ENCODE assay signal across 8 cellular contexts in the genomic region with DNA sequence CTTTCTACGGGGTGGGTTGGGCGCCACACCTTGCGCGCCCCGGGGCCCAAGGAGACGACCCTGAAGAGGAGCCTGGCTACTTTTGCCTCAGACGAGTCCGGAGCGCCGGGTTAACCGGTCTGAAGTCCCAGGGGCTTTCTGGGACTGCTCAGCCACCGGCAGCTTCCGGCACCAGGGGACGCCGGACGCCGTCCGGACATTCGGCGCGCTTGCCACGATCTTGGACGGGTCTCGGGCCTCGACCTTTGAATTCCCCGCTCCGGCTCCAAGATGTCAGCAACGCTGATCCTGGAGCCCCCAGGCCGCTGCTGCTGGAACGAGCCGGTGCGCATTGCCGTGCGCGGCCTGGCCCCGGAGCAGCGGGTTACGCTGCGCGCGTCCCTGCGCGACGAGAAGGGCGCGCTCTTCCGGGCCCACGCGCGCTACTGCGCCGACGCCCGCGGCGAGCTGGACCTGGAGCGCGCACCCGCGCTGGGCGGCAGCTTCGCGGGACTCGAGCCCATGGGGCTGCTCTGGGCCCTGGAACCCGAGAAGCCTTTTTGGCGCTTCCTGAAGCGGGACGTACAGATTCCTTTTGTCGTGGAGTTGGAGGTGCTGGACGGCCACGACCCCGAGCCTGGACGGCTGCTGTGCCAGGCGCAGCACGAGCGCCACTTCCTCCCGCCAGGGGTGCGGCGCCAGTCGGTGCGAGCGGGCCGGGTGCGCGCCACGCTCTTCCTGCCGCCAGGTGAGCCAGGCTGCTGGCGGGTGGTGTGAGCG. TPM values are rescaled to one million over a fixed set of nuclear protein-coding genes. Genes with fewer than 3 reads are reported as not detected.
DNase-seq lines count a peak whose midpoint lies in the region; ATAC-seq and TF ChIP-seq lines count a peak whose summit lies in the region.

A gene with protein sequence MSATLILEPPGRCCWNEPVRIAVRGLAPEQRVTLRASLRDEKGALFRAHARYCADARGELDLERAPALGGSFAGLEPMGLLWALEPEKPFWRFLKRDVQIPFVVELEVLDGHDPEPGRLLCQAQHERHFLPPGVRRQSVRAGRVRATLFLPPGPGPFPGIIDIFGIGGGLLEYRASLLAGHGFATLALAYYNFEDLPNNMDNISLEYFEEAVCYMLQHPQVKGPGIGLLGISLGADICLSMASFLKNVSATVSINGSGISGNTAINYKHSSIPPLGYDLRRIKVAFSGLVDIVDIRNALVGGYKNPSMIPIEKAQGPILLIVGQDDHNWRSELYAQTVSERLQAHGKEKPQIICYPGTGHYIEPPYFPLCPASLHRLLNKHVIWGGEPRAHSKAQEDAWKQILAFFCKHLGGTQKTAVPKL (plus strand): TSS at position 184 of the 759 bp plus-strand sequence. CDS start 87 bp downstream, at position 271.

- peak within 1 kb of the TSS; percentile 85 for H3K4me3 Mint-ChIP-seq in natural killer cell

- no peak for TF ChIP-seq EP300 in transverse colon (IDR thresholded peaks at IDR 0.05; ENCODE audit: low read depth)

- H3K36me3 ChIP-seq in esophagus squamous epithelium (no peaks in the 10 kb centered on the region), transverse colon (no peaks in the 10 kb centered on the region)

- H3K4me3 ChIP-seq in AG04449 (ENCODE audit: low read depth, low read length) (peak within 1 kb of the TSS; percentile 57), esophagus squamous epithelium (peak within 1 kb of the TSS; percentile 54 to 87 (median 64)), transverse colon (peak within 1 kb of the TSS; percentile 53 to 83 (median 66))

- in situ Hi-C loops in transverse colon (cut with MboI; ENCODE audit: low pct_ligation_motif_present in 1 of 4, low pct_unique_long_range_greater_than_20kb in 1 of 4, low sequenced_read_pairs in 3 of 4), result no loop called here

- no peak for TF ChIP-seq POLR2A in esophagus squamous epithelium (IDR thresholded peaks at IDR 0.05)
- TF ChIP-seq POLR2A in transverse colon (IDR thresholded peaks at IDR 0.05), result no peak

- ATAC-seq in GM18909 (IDR thresholded peaks at IDR 0.05; ENCODE audit: poor library complexity, unreplicated experiment) (peak; percentile 58), natural killer cell (peak; percentile 90), HG02610 (IDR thresholded peaks at IDR 0.05; ENCODE audit: unreplicated experiment) (no peak)

- TF ChIP-seq CTCF in AG04449 (IDR thresholded peaks at IDR 0.05; ENCODE audit: insufficient read depth, low read length, missing control alignments) (peak; percentile 6), esophagus squamous epithelium (IDR thresholded peaks at IDR 0.05) (peak in 5 of 6 experiments; percentile 15 to 56 (median 26)), natural killer cell (IDR thresholded peaks at IDR 0.05) (no peak), transverse colon (IDR thresholded peaks at IDR 0.05) (peak; percentile 20 to 72 (median 33))

- no peaks in the 10 kb centered on the region for H3K9me3 ChIP-seq in esophagus squamous epithelium
- H3K9me3 ChIP-seq in transverse colon, result no peaks in the 10 kb centered on the region

- intact Hi-C loops in esophagus squamous epithelium (cut with DNase I) (no loop called here), natural killer cell (cut with micrococcal nuclease) (no loop called here), transverse colon (cut with DNase I; ENCODE audit: low total_unique reads) (no loop called here)

- peaks cover 19% of the 10 kb centered on the region in 2 donors for H3K4me1 Mint-ChIP-seq in natural killer cell

- H3K4me1 ChIP-seq in esophagus squamous epithelium (peaks cover 0 to 18% (median 5%) of the 10 kb centered on the region in 3 donors), transverse colon (peaks cover 0 to 15% (median 5%) of the 10 kb centered on the region in 4 donors)

- H3K27ac Mint-ChIP-seq in natural killer cell, result peak within 1 kb of the TSS; percentile 41 to 66

- no peak for DNase-seq in AG04449 (ENCODE audit: low read depth, low spot score)
- peak; percentile 16 for DNase-seq in NCI-H2107 treated with DMSO at 0.1 percent for 48 hours (lab: John Stamatoyannopoulos, UW; ENCODE audit: unreplicated experiment)
- DNase-seq in activated T-cell treated with anti-CD3 and anti-CD28 coated beads for 1 hour (ENCODE audit: low read depth), result peak; percentile 46
- no peak for DNase-seq in esophagus squamous epithelium (lab: John Stamatoyannopoulos, UW)
- peak; percentile 60 for DNase-seq in natural killer cell
- peak; percentile 56 for DNase-seq in transverse colon

- no peaks in the 10 kb centered on the region for H3K27me3 Mint-ChIP-seq in natural killer cell (ENCODE audit: low read depth in 2 of 2)

- WGBS in esophagus squamous epithelium, 2 donors, result 0 to 22% methylated on average over 5 to 8 of the region's 89 CpGs
- 3 to 7% methylated on average over 6 to 43 of the region's 89 CpGs for WGBS in transverse colon (ENCODE audit: low coverage in 1 of 2), 2 donors

- H3K27me3 ChIP-seq in esophagus squamous epithelium (no peaks in the 10 kb centered on the region), transverse colon (no peaks in the 10 kb centered on the region)

- POLR2A ChIA-PET in AG04449 (lab: Yijun Ruan, JAX), result no interaction called here

- CTCF ChIA-PET in AG04449 (lab: Yijun Ruan, JAX), result interaction anchor here (0.9 to 1.5 kb wide), 2 partner anchors 35 to 41 kb away, joined by 3 read pairs; no protein-coding TSS in a partner anchor

- peaks cover 7% of the 10 kb centered on the region for H3K36me3 Mint-ChIP-seq in natural killer cell

- H3K9me3 Mint-ChIP-seq in natural killer cell, result no peaks in the 10 kb centered on the region

- H3K27ac ChIP-seq in esophagus squamous epithelium, result peak within 1 kb of the TSS; percentile 32 to 70 (median 56)
- peak within 1 kb of the TSS; percentile 44 to 69 (median 60) for H3K27ac ChIP-seq in transverse colon

RNA-seq across cellular contexts. Expression of the gene that starts here (rescaled TPM):
- total RNA-seq in esophagus squamous epithelium (1 to 10 TPM in 3 of 4 donors, under 1 TPM in 1; 0.48 to 2.0 (median 1.5) TPM), natural killer cell (1 to 10 TPM; 2.3 to 3.0 (median 2.6) TPM), transverse colon (1 to 10 TPM in 2 of 4 donors, not detected in 2; 3.5 to 5.2 TPM)

Comparison
In these comparisons a context has a peak if more than half of its experiments do, and no peak if none do; other contexts are left out.
1. DNase-seq: peak in NCI-H2107 treated with DMSO at 0.1 percent for 48 hours (single experiment), activated T-cell treated with anti-CD3 and anti-CD28 coated beads for 1 hour (single experiment), natural killer cell (single experiment) and transverse colon (single experiment); none in AG04449 (single experiment) and esophagus squamous epithelium (single experiment).
2. Peak in every context shown above with its lines, with median percentiles within 50 percentile points of each other: H3K4me3 ChIP-seq.